Comparison of ENCODE assay signal across 8 cellular contexts in the genomic region with DNA sequence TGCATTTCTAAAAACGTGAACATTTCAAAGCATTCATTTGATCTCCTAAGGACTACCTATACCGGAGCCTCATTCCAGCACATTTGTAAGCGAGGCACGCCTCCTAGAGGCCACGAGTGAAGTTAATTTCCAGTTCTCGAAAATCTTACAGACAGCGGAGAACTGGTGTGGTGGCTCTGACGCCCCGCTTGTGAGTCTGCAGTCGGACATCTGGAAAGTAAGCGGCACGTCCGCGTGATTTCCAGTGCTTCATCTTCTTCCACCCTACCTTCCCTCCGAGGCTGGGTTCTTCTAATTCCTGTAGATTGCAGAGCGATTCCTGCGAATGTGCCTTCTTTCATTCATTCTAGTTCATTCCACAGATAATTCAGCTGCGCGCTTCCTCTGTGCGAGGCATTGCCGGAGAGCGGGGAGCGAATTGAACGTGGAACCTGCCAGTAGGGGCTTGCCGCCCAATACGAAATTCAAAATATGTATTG.
A peak's percentile ranks its signal among the peaks of the same experiment; 100 is the strongest.
DNase-seq lines count a peak whose midpoint lies in the region; ATAC-seq, FAIRE-seq and TF ChIP-seq lines count a peak whose summit lies in the region.

No MANE protein-coding gene starts in this region.

- in situ Hi-C loops in ACHN (cut with HindIII; ENCODE audit: low pct_ligation_motif_present, low pct_unique_long_range_greater_than_20kb, low sequenced_read_pairs), result loop anchor here (25.0 kb wide), 1 partner anchor 129 kb away; no protein-coding TSS in a partner anchor

- ATAC-seq in GM18858 (IDR thresholded peaks at IDR 0.05; ENCODE audit: unreplicated experiment) (peak; percentile 86), HG03095 (IDR thresholded peaks at IDR 0.05; ENCODE audit: unreplicated experiment) (peak; percentile 87)

- DNase-seq in ACHN, result peak; percentile 91
- peak; percentile 80 for DNase-seq in NCI-H2171 (lab: John Stamatoyannopoulos, UW)
- DNase-seq in WERI-Rb-1, result peak; percentile 93
- peak; percentile 80 for DNase-seq in central memory CD4-positive, alpha-beta T cell
- peak; percentile 70 to 73 (median 71) for DNase-seq in stimulated activated CD4-positive, alpha-beta T cell treated with anti-CD3 and anti-CD28 coated beads, Interleukin-12 subunit alpha, Interleukin-12 subunit beta, amount 100 ng/mL, for 48 hours (ENCODE audit: low read depth in 2 of 3, low spot score in 1 of 3)

- H3K36me3 ChIP-seq in WERI-Rb-1, result peaks cover 34% of the 10 kb centered on the region

- H3K27ac ChIP-seq in WERI-Rb-1, result peak overlapping the region; percentile 85

- H3K9me3 ChIP-seq in WERI-Rb-1 (ENCODE audit: severe bottlenecking), result no peaks in the 10 kb centered on the region

- FAIRE-seq in islet of Langerhans (lab: Jason Lieb, UNC), result peak; percentile 90

- no peaks in the 10 kb centered on the region for H3K27me3 ChIP-seq in WERI-Rb-1 (ENCODE audit: insufficient read depth, low read depth, severe bottlenecking)

- peak; percentile 87 for TF ChIP-seq CTCF in WERI-Rb-1 (IDR thresholded peaks at IDR 0.05; ENCODE audit: low read depth, low read length)

- peak overlapping the region; percentile 63 for H3K4me3 ChIP-seq in WERI-Rb-1 (ENCODE audit: low read depth, low read length)

Comparison
In these comparisons a context has a peak if more than half of its experiments do, and no peak if none do; other contexts are left out.
1. Peak in every context shown above with its lines: DNase-seq, ATAC-seq, H3K4me3 ChIP-seq and H3K27ac ChIP-seq.